12 cellular contexts compared by ENCODE assay signal in the genomic region with DNA sequence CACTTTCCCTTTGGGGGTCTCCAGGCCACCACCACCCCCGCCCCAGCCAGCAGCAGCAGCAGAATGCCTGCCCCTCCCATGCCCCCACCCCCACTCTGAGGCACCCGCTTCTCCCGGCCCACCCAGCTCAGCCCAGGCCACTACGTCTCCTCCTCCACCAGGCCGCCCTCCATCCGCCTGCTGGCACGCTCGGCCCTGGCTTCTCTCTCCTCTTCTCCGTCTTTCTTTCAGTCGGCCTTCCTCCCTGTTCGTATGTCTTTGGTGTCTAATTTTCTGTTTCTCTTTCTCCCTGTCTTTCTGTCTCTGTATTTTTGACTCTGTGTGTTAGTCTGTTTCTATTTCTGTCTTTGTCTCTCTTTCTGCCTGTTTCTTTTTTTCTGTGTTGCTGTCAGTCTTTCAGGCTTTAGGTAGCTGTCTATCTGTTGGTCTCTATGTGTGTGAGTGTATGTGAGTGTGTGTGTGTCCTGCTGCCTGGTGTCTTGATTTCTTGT. TPM values are rescaled to one million over a fixed set of nuclear protein-coding genes. Genes with fewer than 3 reads are reported as not detected.
DNase-seq lines count a peak whose midpoint lies in the region; ATAC-seq and TF ChIP-seq lines count a peak whose summit lies in the region.
"Had no signal": no experiment of that assay in that cellular context is flagged by ENCODE, and none has a peak within 500 bp of the region (broad histone marks: within the 10 kb centered on the region; RNA-seq: fewer than 3 reads in every experiment).

A gene (minus strand): TSS at position 459 of the 491 bp plus-strand sequence. CDS start 379 bp downstream, at position 80.

- H3K4me3 ChIP-seq in H7 (ENCODE audit: insufficient read depth, low read depth, low read length) (peak within 1 kb of the TSS; percentile 16), mesodermal cell (ENCODE audit: extremely low read depth, insufficient read depth, low read length, poor library complexity, severe bottlenecking) (peak within 1 kb of the TSS; percentile 14)

- POLR2A ChIA-PET in activated CD4-positive, alpha-beta T cell treated with anti-CD3 and anti-CD28 coated beads, Interleukin-2, amount 10 ng/mL, durations not matched to agents 7 days and 5 days (lab: Charles Lee) = no interaction called here

- no peaks in the 10 kb centered on the region for H3K36me3 ChIP-seq in H7 (replicated peaks; ENCODE audit: control insufficient read depth, insufficient read depth, low read length)
- no peaks in the 10 kb centered on the region for H3K36me3 ChIP-seq in mesodermal cell (ENCODE audit: control insufficient read depth, insufficient read depth, low read length)

- H3K27ac ChIP-seq in cingulate gyrus (ENCODE audit: low read depth, low read length) (peak within 1 kb of the TSS; percentile 96), mesodermal cell (ENCODE audit: low read depth, low read length, severe bottlenecking) (no peak within 1 kb of the TSS)

- no peaks in the 10 kb centered on the region for H3K9me3 ChIP-seq in mesodermal cell (ENCODE audit: control insufficient read depth, low read length)

- no peak within 1 kb of the TSS for H3K27ac Mint-ChIP-seq in activated CD4-positive, alpha-beta T cell treated with anti-CD3 and anti-CD28 coated beads, Interleukin-2, amount 10 ng/mL, durations not matched to agents 7 days and 5 days
- H3K27ac Mint-ChIP-seq: HFFc6 had no signal

- H3K4me3 Mint-ChIP-seq in activated CD4-positive, alpha-beta T cell treated with anti-CD3 and anti-CD28 coated beads, Interleukin-2, amount 10 ng/mL, durations not matched to agents 7 days and 5 days = no peak within 1 kb of the TSS
- H3K4me3 Mint-ChIP-seq: HFFc6 had no signal

- DNase-seq in H7 = peak; percentile 81
- DNase-seq in superior temporal gyrus (ENCODE audit: extremely low spot score) = peak; percentile 64
- no peak for DNase-seq in activated CD4-positive, alpha-beta T cell treated with anti-CD3 and anti-CD28 coated beads, Interleukin-2, amount 10 ng/mL, durations not matched to agents 7 days and 5 days
- no peak for DNase-seq in NCI-H2171 treated with DMSO at 0.1 percent for 48 hours (lab: John Stamatoyannopoulos, UW)
- DNase-seq in GM13977 (ENCODE audit: low spot score) = no peak
- DNase-seq: NCI-H1048 had no signal

- in situ Hi-C loops in GM13977 (cut with MboI; ENCODE audit: low pct_unique_long_range_greater_than_20kb, low sequenced_read_pairs, unreplicated experiment) = no loop called here

- no peaks in the 10 kb centered on the region for H3K36me3 Mint-ChIP-seq in activated CD4-positive, alpha-beta T cell treated with anti-CD3 and anti-CD28 coated beads, Interleukin-2, amount 10 ng/mL, durations not matched to agents 7 days and 5 days (ENCODE audit: low read depth)
- H3K36me3 Mint-ChIP-seq: activated naive CD4-positive, alpha-beta T cell treated with anti-CD3 and anti-CD28 coated beads, Interleukin-2, amount 50 U/mL, for 72 hours had no signal

- 71 to 80% methylated on average over 2 to 9 of the region's 11 CpGs for WGBS in mesodermal cell (ENCODE audit: insufficient coverage in 2 of 2), 2 experiments

- TF ChIP-seq CTCF in GM13977 (IDR thresholded peaks at IDR 0.05; ENCODE audit: extremely low read depth, insufficient read depth, missing control alignments) = no peak

- CTCF ChIA-PET in activated CD4-positive, alpha-beta T cell treated with anti-CD3 and anti-CD28 coated beads, Interleukin-2, amount 10 ng/mL, durations not matched to agents 7 days and 5 days (lab: Charles Lee) = interaction anchor here (0.7 to 3.6 kb wide), 8 partner anchors 9 to 90 kb away, joined by 3 to 28 read pairs (median 6); no protein-coding TSS in a partner anchor

- H3K27me3 ChIP-seq in H7 (ENCODE audit: control insufficient read depth, insufficient read depth, low read length) = no peaks in the 10 kb centered on the region

- peaks cover 11% of the 10 kb centered on the region for H3K4me1 ChIP-seq in mesodermal cell (ENCODE audit: control insufficient read depth, insufficient read depth, low read length, poor library complexity, severe bottlenecking)

- peaks cover 10% of the 10 kb centered on the region for H3K27me3 Mint-ChIP-seq in activated CD4-positive, alpha-beta T cell treated with anti-CD3 and anti-CD28 coated beads, Interleukin-2, amount 10 ng/mL, durations not matched to agents 7 days and 5 days

- H3K4me1 Mint-ChIP-seq in activated CD4-positive, alpha-beta T cell treated with anti-CD3 and anti-CD28 coated beads, Interleukin-2, amount 10 ng/mL, durations not matched to agents 7 days and 5 days = peaks cover 8% of the 10 kb centered on the region

- H3K9me3 Mint-ChIP-seq in activated CD4-positive, alpha-beta T cell treated with anti-CD3 and anti-CD28 coated beads, Interleukin-2, amount 10 ng/mL, durations not matched to agents 7 days and 5 days = no peaks in the 10 kb centered on the region
- H3K9me3 Mint-ChIP-seq: HFFc6 had no signal

- no peak for ATAC-seq in HG03196 (IDR thresholded peaks at IDR 0.05; ENCODE audit: unreplicated experiment)

RNA-seq across cellular contexts. Expression of the gene that starts here (rescaled TPM):
- total RNA-seq in H7 (2014; rRNA removed; shearing (Covaris generic)) = 2.9 and 10.4 TPM in 2 replicates
- polyA plus RNA-seq in mesodermal cell (2013, experiment 1 of 2) = 3.6 TPM
- polyA plus RNA-seq in mesodermal cell (2013, experiment 2 of 2) = 4.5 TPM
- under 1 TPM; 0.37 to 0.40 TPM for total RNA-seq in activated CD4-positive, alpha-beta T cell treated with anti-CD3 and anti-CD28 coated beads, Interleukin-2, amount 10 ng/mL, durations not matched to agents 7 days and 5 days
- total RNA-seq: endothelial cell of umbilical vein had no signal
- polyA plus RNA-seq: endothelial cell of umbilical vein had no signal

Comparison
In these comparisons a context has a peak if more than half of its experiments do, and no peak if none do; other contexts are left out.
1. DNase-seq: peak in H7 (single experiment) and superior temporal gyrus (single experiment); none in activated CD4-positive, alpha-beta T cell treated with anti-CD3 and anti-CD28 coated beads, Interleukin-2, amount 10 ng/mL, durations not matched to agents 7 days and 5 days (single experiment), NCI-H2171 treated with DMSO at 0.1 percent for 48 hours (single experiment) and GM13977 (single experiment).